ENCODE assay signal across 16 cellular contexts in the genomic region with DNA sequence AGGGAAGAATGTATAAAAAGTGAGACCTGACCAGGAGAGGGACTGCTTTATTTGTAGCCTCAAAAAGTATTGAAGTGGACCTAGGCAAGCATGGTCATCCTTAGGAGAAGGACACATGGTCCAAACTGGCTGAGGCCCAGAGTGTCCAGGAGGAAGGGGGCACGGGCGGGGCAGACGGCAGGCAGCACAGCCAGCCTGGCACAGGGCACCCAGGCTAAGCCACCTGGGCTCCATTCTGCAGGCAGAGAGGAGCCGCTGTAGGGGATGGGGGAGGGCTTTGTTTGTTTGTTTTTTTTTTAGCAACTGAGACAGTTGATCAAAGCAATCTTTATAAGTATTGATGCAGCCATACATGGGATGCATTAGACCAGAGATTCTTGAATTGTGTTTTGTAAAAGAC.
A peak's percentile ranks its signal among the peaks of the same experiment; 100 is the strongest.
DNase-seq lines count a peak whose midpoint lies in the region; ATAC-seq and TF ChIP-seq lines count a peak whose summit lies in the region.
"Had no signal": no experiment of that assay in that cellular context is flagged by ENCODE, and none has a peak within 500 bp of the region (broad histone marks: within the 10 kb centered on the region; RNA-seq: fewer than 3 reads in every experiment).

No MANE protein-coding gene starts in this region.

- H3K79me2 ChIP-seq in osteoblast (ENCODE audit: insufficient read depth, low read length) = no peaks in the 10 kb centered on the region

- H3K27ac ChIP-seq in osteoblast (ENCODE audit: low read depth, low read length) (no peak overlapping the region), aorta (ENCODE audit: low read depth in 1 of 2, low read length in 2 of 2) (no peak overlapping the region)
- H3K27ac ChIP-seq: 22Rv1, BLaER1 had no signal

- 86 to 88% methylated on average over 4 of the region's 4 CpGs for WGBS in aorta, 2 donors

- H3K4me2 ChIP-seq in osteoblast (ENCODE audit: insufficient read depth, low read length) = no peak overlapping the region
- H3K4me2 ChIP-seq: BLaER1 had no signal

- H3K27me3 Mint-ChIP-seq in T-helper 17 cell = peaks cover 20% of the 10 kb centered on the region

- H3K9me3 ChIP-seq in T-helper 17 cell (ENCODE audit: control insufficient read depth, low read length, poor library complexity, severe bottlenecking) = no peaks in the 10 kb centered on the region
- no peaks in the 10 kb centered on the region for H3K9me3 ChIP-seq in osteoblast (ENCODE audit: low read depth, low read length)
- no peaks in the 10 kb centered on the region for H3K9me3 ChIP-seq in aorta (ENCODE audit: control insufficient read depth, low read length)
- H3K9me3 ChIP-seq: BLaER1 had no signal

- no peaks in the 10 kb centered on the region for H4K20me1 ChIP-seq in osteoblast (ENCODE audit: insufficient read depth, low read length)
- H4K20me1 ChIP-seq: BLaER1 had no signal

- no peak overlapping the region for H3K4me3 ChIP-seq in osteoblast (ENCODE audit: insufficient read depth, low read length)
- no peak overlapping the region for H3K4me3 ChIP-seq in aorta (ENCODE audit: low read length in 2 of 2)
- H3K4me3 ChIP-seq: BLaER1 had no signal

- no peak for ATAC-seq in T-helper 17 cell
- ATAC-seq in aorta (ENCODE audit: low FRiP score) = peak; percentile 13
- ATAC-seq in left lobe of liver = no peak
- no peak for ATAC-seq in sciatic nerve
- ATAC-seq: HCT116 had no signal

- intact Hi-C loops in aorta (cut with DNase I) (no loop called here), sciatic nerve (cut with DNase I) (no loop called here)

- DNase-seq in DMS53 (lab: John Stamatoyannopoulos, UW) = peak; percentile 31
- no peak for DNase-seq in DMS53 treated with DMSO at 0.1 percent for 48 hours (lab: John Stamatoyannopoulos, UW; ENCODE audit: unreplicated experiment)
- no peak for DNase-seq in T-helper 17 cell
- peak; percentile 15 for DNase-seq in osteoblast (ENCODE audit: insufficient read length, low spot score, missing footprints)
- no peak for DNase-seq in aorta
- no peak for DNase-seq in left lobe of liver (ENCODE audit: low spot score)
- no peak for DNase-seq in sciatic nerve (ENCODE audit: low spot score)
- no peak for DNase-seq in activated CD8-positive, alpha-beta memory T cell treated with anti-CD3 and anti-CD28 coated beads, Interleukin-2, amount 50 U/mL, for 4 hours
- DNase-seq: CD8-positive, alpha-beta memory T cell; DMS 273 treated with DMSO at 0.1 percent for 48 hours; DMS79 treated with DMSO at 0.1 percent for 48 hours; EL; GDM1 had no signal

- H3K36me3 ChIP-seq in osteoblast (ENCODE audit: insufficient read depth, low read length) (no peaks in the 10 kb centered on the region), aorta (ENCODE audit: control insufficient read depth in 1 of 2, insufficient read depth in 2 of 2, low read length in 1 of 2) (peaks cover 0 to 8% of the 10 kb centered on the region in 2 donors)
- H3K36me3 ChIP-seq: BLaER1 had no signal

- H3K4me3 Mint-ChIP-seq in T-helper 17 cell = no peak overlapping the region
- H3K4me3 Mint-ChIP-seq: CD8-positive, alpha-beta memory T cell had no signal

- no peak overlapping the region for H2AFZ ChIP-seq in osteoblast (ENCODE audit: low read length)

- H3K27me3 ChIP-seq in osteoblast (ENCODE audit: insufficient read depth, low read length) = no peaks in the 10 kb centered on the region
- no peaks in the 10 kb centered on the region for H3K27me3 ChIP-seq in aorta (ENCODE audit: control insufficient read depth in 1 of 2, insufficient read depth in 2 of 2, low read length in 1 of 2)
- H3K27me3 ChIP-seq: BLaER1 had no signal

- H3K4me1 Mint-ChIP-seq in T-helper 17 cell = peaks cover 4% of the 10 kb centered on the region
- H3K4me1 Mint-ChIP-seq: CD8-positive, alpha-beta memory T cell had no signal

- peaks cover 2% of the 10 kb centered on the region for H3K36me3 Mint-ChIP-seq in T-helper 17 cell (ENCODE audit: low read depth)
- H3K36me3 Mint-ChIP-seq: CD8-positive, alpha-beta memory T cell had no signal

- peak overlapping the region; percentile 34 for H3K27ac Mint-ChIP-seq in T-helper 17 cell
- H3K27ac Mint-ChIP-seq: CD8-positive, alpha-beta memory T cell had no signal

- no peaks in the 10 kb centered on the region for H3K4me1 ChIP-seq in osteoblast (ENCODE audit: insufficient read depth, low read length)
- no peaks in the 10 kb centered on the region for H3K4me1 ChIP-seq in aorta (ENCODE audit: control insufficient read depth in 1 of 2, insufficient read depth in 2 of 2, low read length in 2 of 2)
- H3K4me1 ChIP-seq: BLaER1 had no signal

- no peak for TF ChIP-seq CTCF in osteoblast (IDR thresholded peaks at IDR 0.05; ENCODE audit: extremely low read depth, low read depth, low read length)

Comparison
In these comparisons a context has a peak if more than half of its experiments do, and no peak if none do; other contexts are left out.
1. DNase-seq: peak in DMS53 (single experiment) and osteoblast (single experiment); none in DMS53 treated with DMSO at 0.1 percent for 48 hours (single experiment), T-helper 17 cell (0 of 3), aorta (0 of 2), left lobe of liver (single experiment), sciatic nerve (single experiment) and activated CD8-positive, alpha-beta memory T cell treated with anti-CD3 and anti-CD28 coated beads, Interleukin-2, amount 50 U/mL, for 4 hours (single experiment).